ENCODE assay signal across 10 cellular contexts in genomic region chr3:98594630-98594961, GRCh38. TPM values are rescaled to one million over a fixed set of nuclear protein-coding genes. Genes with fewer than 3 reads are reported as not detected.
A peak's percentile ranks its signal among the peaks of the same experiment; 100 is the strongest.
DNase-seq lines count a peak whose midpoint lies in the region; ATAC-seq lines count a peak whose summit lies in the region.
"Had no signal": no experiment of that assay in that cellular context is flagged by ENCODE, and none has a peak within 500 bp of the region (broad histone marks: within the 10 kb centered on the region; RNA-seq: fewer than 3 reads in every experiment).

No MANE protein-coding gene starts in this region.

- peak overlapping the region; percentile 28 for H3K27ac Mint-ChIP-seq in activated naive CD8-positive, alpha-beta T cell
- H3K27ac Mint-ChIP-seq in activated naive CD8-positive, alpha-beta T cell treated with anti-CD3 and anti-CD28 coated beads for 36 hours, result no peak overlapping the region
- H3K27ac Mint-ChIP-seq in effector memory CD8-positive, alpha-beta T cell, result no peak overlapping the region

- H3K4me3 Mint-ChIP-seq in activated naive CD8-positive, alpha-beta T cell, result peak overlapping the region; percentile 50
- H3K4me3 Mint-ChIP-seq in activated naive CD8-positive, alpha-beta T cell treated with anti-CD3 and anti-CD28 coated beads for 36 hours, result no peak overlapping the region
- H3K4me3 Mint-ChIP-seq in effector memory CD8-positive, alpha-beta T cell, result peak overlapping the region; percentile 92 to 99

- DNase-seq in activated naive CD8-positive, alpha-beta T cell treated with anti-CD3 and anti-CD28 coated beads for 36 hours, result no peak
- DNase-seq in OCI-M1 (lab: John Stamatoyannopoulos, UW) (peak; percentile 68), HCEC 1CT (no peak), NCI-H748 treated with DMSO at 0.1 percent for 48 hours (lab: John Stamatoyannopoulos, UW) (no peak), HuH-7.5 (ENCODE audit: low spot score) (no peak)
- DNase-seq in effector memory CD8-positive, alpha-beta T cell, result no peak
- DNase-seq: kidney glomerular epithelial cell, trophoblast cell had no signal

- H3K27me3 Mint-ChIP-seq in activated naive CD8-positive, alpha-beta T cell, result no peaks in the 10 kb centered on the region
- peaks cover 4% of the 10 kb centered on the region for H3K27me3 Mint-ChIP-seq in activated naive CD8-positive, alpha-beta T cell treated with anti-CD3 and anti-CD28 coated beads for 36 hours
- no peaks in the 10 kb centered on the region for H3K27me3 Mint-ChIP-seq in effector memory CD8-positive, alpha-beta T cell

- H3K36me3 Mint-ChIP-seq in activated naive CD8-positive, alpha-beta T cell, result peaks cover 5% of the 10 kb centered on the region
- peaks cover 22% of the 10 kb centered on the region for H3K36me3 Mint-ChIP-seq in activated naive CD8-positive, alpha-beta T cell treated with anti-CD3 and anti-CD28 coated beads for 36 hours
- peaks cover 10% of the 10 kb centered on the region for H3K36me3 Mint-ChIP-seq in effector memory CD8-positive, alpha-beta T cell (ENCODE audit: insufficient read depth)

- no peaks in the 10 kb centered on the region for H3K9me3 Mint-ChIP-seq in activated naive CD8-positive, alpha-beta T cell (ENCODE audit: low read depth)
- H3K9me3 Mint-ChIP-seq in activated naive CD8-positive, alpha-beta T cell treated with anti-CD3 and anti-CD28 coated beads for 36 hours, result no peaks in the 10 kb centered on the region
- H3K9me3 Mint-ChIP-seq in effector memory CD8-positive, alpha-beta T cell, result no peaks in the 10 kb centered on the region

- H3K4me1 Mint-ChIP-seq in activated naive CD8-positive, alpha-beta T cell (ENCODE audit: low read depth), result peaks cover 34% of the 10 kb centered on the region
- peaks cover 36% of the 10 kb centered on the region for H3K4me1 Mint-ChIP-seq in activated naive CD8-positive, alpha-beta T cell treated with anti-CD3 and anti-CD28 coated beads for 36 hours
- peaks cover 20 to 32% of the 10 kb centered on the region in 2 donors for H3K4me1 Mint-ChIP-seq in effector memory CD8-positive, alpha-beta T cell (ENCODE audit: low read depth in 2 of 2)

- no peak for ATAC-seq in effector memory CD8-positive, alpha-beta T cell (replicated peaks)
- ATAC-seq in HG03520 (IDR thresholded peaks at IDR 0.05; ENCODE audit: unreplicated experiment), result no peak

RNA-seq across cellular contexts. Expression of gene CPOX, which starts 1.2 kb away (rescaled TPM):
- total RNA-seq in activated naive CD8-positive, alpha-beta T cell treated with anti-CD3 and anti-CD28 coated beads for 36 hours, result 10 to 100 TPM; 48.6 to 54.7 TPM
